Comparison of ENCODE assay signal across 23 cellular contexts in the genomic region with DNA sequence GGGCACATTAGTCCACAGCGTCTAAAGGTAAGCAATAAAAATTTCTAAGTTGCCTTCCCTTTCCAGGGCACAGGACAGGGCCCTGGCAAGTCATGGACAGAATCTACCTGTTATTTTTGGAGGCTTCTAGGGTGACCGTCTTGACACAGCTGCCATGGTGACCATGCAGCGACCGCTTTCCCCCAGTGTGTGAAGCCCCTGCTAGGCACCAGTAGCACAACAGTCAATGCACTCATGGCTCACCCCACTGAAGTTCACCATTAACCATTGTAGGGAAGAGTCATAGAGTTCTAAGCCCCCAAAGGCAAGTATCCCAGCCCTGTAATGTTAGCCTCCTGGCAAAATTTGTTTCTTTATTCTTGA. TPM values are rescaled to one million over a fixed set of nuclear protein-coding genes. Genes with fewer than 3 reads are reported as not detected.
DNase-seq lines count a peak whose midpoint lies in the region; ATAC-seq and TF ChIP-seq lines count a peak whose summit lies in the region.
"Had no signal": no experiment of that assay in that cellular context is flagged by ENCODE, and none has a peak within 500 bp of the region (broad histone marks: within the 10 kb centered on the region; RNA-seq: fewer than 3 reads in every experiment).

No MANE protein-coding gene starts in this region.

- H3K79me2 ChIP-seq in neural progenitor cell (ENCODE audit: low read depth) = no peaks in the 10 kb centered on the region

- H3K36me3 Mint-ChIP-seq in activated CD8-positive, alpha-beta memory T cell treated with anti-CD3 and anti-CD28 coated beads, Interleukin-2, amount 10 ng/mL, durations not matched to agents 7 days and 5 days = no peaks in the 10 kb centered on the region
- no peaks in the 10 kb centered on the region for H3K36me3 Mint-ChIP-seq in neural progenitor cell
- H3K36me3 Mint-ChIP-seq: CD4-positive, CD25-positive, alpha-beta regulatory T cell; CD8-positive, alpha-beta memory T cell had no signal

- H3K4me2 ChIP-seq in neural progenitor cell = no peak overlapping the region

- no peaks in the 10 kb centered on the region for H3K4me1 Mint-ChIP-seq in activated CD8-positive, alpha-beta memory T cell treated with anti-CD3 and anti-CD28 coated beads, Interleukin-2, amount 10 ng/mL, durations not matched to agents 7 days and 5 days
- H3K4me1 Mint-ChIP-seq in neural progenitor cell = peaks cover 21% of the 10 kb centered on the region
- H3K4me1 Mint-ChIP-seq: CD4-positive, CD25-positive, alpha-beta regulatory T cell; CD8-positive, alpha-beta memory T cell had no signal

- no peak for ATAC-seq in RWPE2 (ENCODE audit: low read depth)
- no peak for ATAC-seq in activated CD8-positive, alpha-beta memory T cell treated with anti-CD3 and anti-CD28 coated beads, Interleukin-2, amount 10 ng/mL, durations not matched to agents 7 days and 5 days
- no peak for ATAC-seq in upper lobe of right lung
- ATAC-seq: GM12878, HCT116 had no signal

- no peaks in the 10 kb centered on the region for H4K20me1 ChIP-seq in neural progenitor cell (ENCODE audit: low read depth)

- H3K4me1 ChIP-seq in RWPE2 (ENCODE audit: insufficient read depth, poor library complexity, severe bottlenecking) = no peaks in the 10 kb centered on the region
- peaks cover 12% of the 10 kb centered on the region for H3K4me1 ChIP-seq in neural progenitor cell
- H3K4me1 ChIP-seq in upper lobe of right lung = no peaks in the 10 kb centered on the region
- H3K4me1 ChIP-seq: BE2C had no signal

- H3K9me3 ChIP-seq in RWPE2 (ENCODE audit: severe bottlenecking) (no peaks in the 10 kb centered on the region), neural progenitor cell (ENCODE audit: low read depth) (no peaks in the 10 kb centered on the region), MG63 (no peaks in the 10 kb centered on the region), upper lobe of right lung (no peaks in the 10 kb centered on the region)
- H3K9me3 ChIP-seq: BE2C had no signal

- H3K27me3 Mint-ChIP-seq in activated CD8-positive, alpha-beta memory T cell treated with anti-CD3 and anti-CD28 coated beads, Interleukin-2, amount 10 ng/mL, durations not matched to agents 7 days and 5 days = no peaks in the 10 kb centered on the region
- H3K27me3 Mint-ChIP-seq in neural progenitor cell (ENCODE audit: insufficient read depth, low read depth) = peaks cover 13% of the 10 kb centered on the region
- H3K27me3 Mint-ChIP-seq: CD4-positive, CD25-positive, alpha-beta regulatory T cell had no signal

- TF ChIP-seq CTCF in RWPE2 (IDR thresholded peaks at IDR 0.05; ENCODE audit: poor library complexity, severe bottlenecking) = no peak
- no peak for TF ChIP-seq CTCF in neural progenitor cell (IDR thresholded peaks at IDR 0.05)
- TF ChIP-seq CTCF in upper lobe of right lung (IDR thresholded peaks at IDR 0.05) = no peak

- no peak overlapping the region for H3K4me3 Mint-ChIP-seq in activated CD8-positive, alpha-beta memory T cell treated with anti-CD3 and anti-CD28 coated beads, Interleukin-2, amount 10 ng/mL, durations not matched to agents 7 days and 5 days
- H3K4me3 Mint-ChIP-seq in neural progenitor cell = no peak overlapping the region
- H3K4me3 Mint-ChIP-seq: CD4-positive, CD25-positive, alpha-beta regulatory T cell; CD8-positive, alpha-beta memory T cell; HFFc6 had no signal

- DNase-seq in RWPE2 (ENCODE audit: low spot score) (peak; percentile 8), neural progenitor cell (ENCODE audit: low spot score) (no peak), MG63 (no peak), upper lobe of right lung (no peak)
- peak; percentile 5 for DNase-seq in activated CD8-positive, alpha-beta memory T cell treated with anti-CD3 and anti-CD28 coated beads, Interleukin-2, amount 10 ng/mL, durations not matched to agents 7 days and 5 days
- peak; percentile 2 for DNase-seq in stimulated activated CD8-positive, alpha-beta memory T cell treated with anti-CD3 and anti-CD28 coated beads, Interleukin-4, amount 100 ng/mL, for 48 hours
- no peak for DNase-seq in activated CD4-positive, CD25-positive, alpha-beta regulatory T cell treated with anti-CD3 and anti-CD28 coated beads, Interleukin-2, amount 50 U/mL, for 72 hours
- DNase-seq: ACHN; BE2C; C1 segment of cervical spinal cord; CD4-positive, CD25-positive, alpha-beta regulatory T cell; CD8-positive, alpha-beta memory T cell; COR-L47; DMS 273 treated with DMSO at 0.1 percent for 48 hours; DMS53; DND-41; EL; GOT3; H7; HFFc6 had no signal

- H3K36me3 ChIP-seq in RWPE2 (ENCODE audit: low read depth) = no peaks in the 10 kb centered on the region
- H3K36me3 ChIP-seq in neural progenitor cell = no peaks in the 10 kb centered on the region
- H3K36me3 ChIP-seq in MG63 = no peaks in the 10 kb centered on the region
- no peaks in the 10 kb centered on the region for H3K36me3 ChIP-seq in upper lobe of right lung
- H3K36me3 ChIP-seq: BE2C had no signal

- CTCF ChIA-PET in activated CD8-positive, alpha-beta memory T cell treated with anti-CD3 and anti-CD28 coated beads, Interleukin-2, amount 10 ng/mL, durations not matched to agents 7 days and 5 days (lab: Charles Lee) = no interaction called here

- H3F3A ChIP-seq in neural progenitor cell (ENCODE audit: low read depth) = peaks cover 11% of the 10 kb centered on the region

- H3K4me3 ChIP-seq in RWPE2 (ENCODE audit: severe bottlenecking) (no peak overlapping the region), neural progenitor cell (no peak overlapping the region), MG63 (no peak overlapping the region), upper lobe of right lung (no peak overlapping the region)
- H3K4me3 ChIP-seq: GM12878 had no signal

- no peak overlapping the region for H2AFZ ChIP-seq in neural progenitor cell (replicated peaks)

- H3K27ac ChIP-seq in RWPE2 (ENCODE audit: poor library complexity, severe bottlenecking) (no peak overlapping the region), neural progenitor cell (no peak overlapping the region), upper lobe of right lung (no peak overlapping the region)

- H3K27me3 ChIP-seq in RWPE2 (ENCODE audit: insufficient read depth, poor library complexity, severe bottlenecking) = no peaks in the 10 kb centered on the region
- no peaks in the 10 kb centered on the region for H3K27me3 ChIP-seq in neural progenitor cell
- H3K27me3 ChIP-seq in MG63 = no peaks in the 10 kb centered on the region
- H3K27me3 ChIP-seq in upper lobe of right lung = no peaks in the 10 kb centered on the region
- H3K27me3 ChIP-seq: BE2C had no signal

- intact Hi-C loops in upper lobe of right lung (cut with DNase I) = no loop called here

- no peaks in the 10 kb centered on the region for H3K9me3 Mint-ChIP-seq in activated CD8-positive, alpha-beta memory T cell treated with anti-CD3 and anti-CD28 coated beads, Interleukin-2, amount 10 ng/mL, durations not matched to agents 7 days and 5 days (ENCODE audit: low read depth)
- no peaks in the 10 kb centered on the region for H3K9me3 Mint-ChIP-seq in neural progenitor cell
- H3K9me3 Mint-ChIP-seq: CD4-positive, CD25-positive, alpha-beta regulatory T cell; HFFc6 had no signal

- H3K27ac Mint-ChIP-seq in activated CD8-positive, alpha-beta memory T cell treated with anti-CD3 and anti-CD28 coated beads, Interleukin-2, amount 10 ng/mL, durations not matched to agents 7 days and 5 days = no peak overlapping the region
- peak overlapping the region; percentile 82 for H3K27ac Mint-ChIP-seq in neural progenitor cell
- H3K27ac Mint-ChIP-seq: CD8-positive, alpha-beta memory T cell; HFFc6 had no signal

- H3K9ac ChIP-seq in neural progenitor cell = no peak overlapping the region

RNA-seq across cellular contexts. Expression of gene SLCO2A1, which starts 43.8 kb away (rescaled TPM):
- total RNA-seq in activated CD8-positive, alpha-beta memory T cell treated with anti-CD3 and anti-CD28 coated beads, Interleukin-2, amount 10 ng/mL, durations not matched to agents 7 days and 5 days = not detected
- 0.07 and 0.09 TPM in 2 replicates for total RNA-seq in neural progenitor cell (ENCODE audit: low replicate concordance)
- 0.02 and 0.72 TPM in 2 replicates for total RNA-seq in MG63 (2014; rRNA removed; shearing (Covaris generic); ENCODE audit: low replicate concordance)
- 234 TPM for total RNA-seq in upper lobe of right lung
- total RNA-seq: CD4-positive, CD25-positive, alpha-beta regulatory T cell; CD8-positive, alpha-beta memory T cell; G401 had no signal

Comparison
In these comparisons a context has a peak if more than half of its experiments do, and no peak if none do; other contexts are left out.
1. DNase-seq: peak in RWPE2 (single experiment), activated CD8-positive, alpha-beta memory T cell treated with anti-CD3 and anti-CD28 coated beads, Interleukin-2, amount 10 ng/mL, durations not matched to agents 7 days and 5 days (single experiment) and stimulated activated CD8-positive, alpha-beta memory T cell treated with anti-CD3 and anti-CD28 coated beads, Interleukin-4, amount 100 ng/mL, for 48 hours (single experiment); none in neural progenitor cell (single experiment), MG63 (single experiment), activated CD4-positive, CD25-positive, alpha-beta regulatory T cell treated with anti-CD3 and anti-CD28 coated beads, Interleukin-2, amount 50 U/mL, for 72 hours (single experiment) and upper lobe of right lung (single experiment).
2. RNA of gene SLCO2A1, which starts 43.8 kb away (total RNA-seq): 234 TPM in upper lobe of right lung (single experiment); 0.02 to 0.72 TPM in MG63, 0.07 to 0.09 TPM in neural progenitor cell and not detected in activated CD8-positive, alpha-beta memory T cell treated with anti-CD3 and anti-CD28 coated beads, Interleukin-2, amount 10 ng/mL, durations not matched to agents 7 days and 5 days; every median in the first group is over 100 times any median in the second.